ENCODE assay signal across 1 cellular context in genomic region chr10:67476201-67476600, GRCh38.
TF ChIP-seq lines count a peak whose summit lies in the region.

No MANE protein-coding gene starts in this region.

TF ChIP-seq in GM23338, 12 proteins besides CTCF, POLR2A, EP300 and RAD21 (continued from another document):
- TF ChIP-seq, protein P1, sequence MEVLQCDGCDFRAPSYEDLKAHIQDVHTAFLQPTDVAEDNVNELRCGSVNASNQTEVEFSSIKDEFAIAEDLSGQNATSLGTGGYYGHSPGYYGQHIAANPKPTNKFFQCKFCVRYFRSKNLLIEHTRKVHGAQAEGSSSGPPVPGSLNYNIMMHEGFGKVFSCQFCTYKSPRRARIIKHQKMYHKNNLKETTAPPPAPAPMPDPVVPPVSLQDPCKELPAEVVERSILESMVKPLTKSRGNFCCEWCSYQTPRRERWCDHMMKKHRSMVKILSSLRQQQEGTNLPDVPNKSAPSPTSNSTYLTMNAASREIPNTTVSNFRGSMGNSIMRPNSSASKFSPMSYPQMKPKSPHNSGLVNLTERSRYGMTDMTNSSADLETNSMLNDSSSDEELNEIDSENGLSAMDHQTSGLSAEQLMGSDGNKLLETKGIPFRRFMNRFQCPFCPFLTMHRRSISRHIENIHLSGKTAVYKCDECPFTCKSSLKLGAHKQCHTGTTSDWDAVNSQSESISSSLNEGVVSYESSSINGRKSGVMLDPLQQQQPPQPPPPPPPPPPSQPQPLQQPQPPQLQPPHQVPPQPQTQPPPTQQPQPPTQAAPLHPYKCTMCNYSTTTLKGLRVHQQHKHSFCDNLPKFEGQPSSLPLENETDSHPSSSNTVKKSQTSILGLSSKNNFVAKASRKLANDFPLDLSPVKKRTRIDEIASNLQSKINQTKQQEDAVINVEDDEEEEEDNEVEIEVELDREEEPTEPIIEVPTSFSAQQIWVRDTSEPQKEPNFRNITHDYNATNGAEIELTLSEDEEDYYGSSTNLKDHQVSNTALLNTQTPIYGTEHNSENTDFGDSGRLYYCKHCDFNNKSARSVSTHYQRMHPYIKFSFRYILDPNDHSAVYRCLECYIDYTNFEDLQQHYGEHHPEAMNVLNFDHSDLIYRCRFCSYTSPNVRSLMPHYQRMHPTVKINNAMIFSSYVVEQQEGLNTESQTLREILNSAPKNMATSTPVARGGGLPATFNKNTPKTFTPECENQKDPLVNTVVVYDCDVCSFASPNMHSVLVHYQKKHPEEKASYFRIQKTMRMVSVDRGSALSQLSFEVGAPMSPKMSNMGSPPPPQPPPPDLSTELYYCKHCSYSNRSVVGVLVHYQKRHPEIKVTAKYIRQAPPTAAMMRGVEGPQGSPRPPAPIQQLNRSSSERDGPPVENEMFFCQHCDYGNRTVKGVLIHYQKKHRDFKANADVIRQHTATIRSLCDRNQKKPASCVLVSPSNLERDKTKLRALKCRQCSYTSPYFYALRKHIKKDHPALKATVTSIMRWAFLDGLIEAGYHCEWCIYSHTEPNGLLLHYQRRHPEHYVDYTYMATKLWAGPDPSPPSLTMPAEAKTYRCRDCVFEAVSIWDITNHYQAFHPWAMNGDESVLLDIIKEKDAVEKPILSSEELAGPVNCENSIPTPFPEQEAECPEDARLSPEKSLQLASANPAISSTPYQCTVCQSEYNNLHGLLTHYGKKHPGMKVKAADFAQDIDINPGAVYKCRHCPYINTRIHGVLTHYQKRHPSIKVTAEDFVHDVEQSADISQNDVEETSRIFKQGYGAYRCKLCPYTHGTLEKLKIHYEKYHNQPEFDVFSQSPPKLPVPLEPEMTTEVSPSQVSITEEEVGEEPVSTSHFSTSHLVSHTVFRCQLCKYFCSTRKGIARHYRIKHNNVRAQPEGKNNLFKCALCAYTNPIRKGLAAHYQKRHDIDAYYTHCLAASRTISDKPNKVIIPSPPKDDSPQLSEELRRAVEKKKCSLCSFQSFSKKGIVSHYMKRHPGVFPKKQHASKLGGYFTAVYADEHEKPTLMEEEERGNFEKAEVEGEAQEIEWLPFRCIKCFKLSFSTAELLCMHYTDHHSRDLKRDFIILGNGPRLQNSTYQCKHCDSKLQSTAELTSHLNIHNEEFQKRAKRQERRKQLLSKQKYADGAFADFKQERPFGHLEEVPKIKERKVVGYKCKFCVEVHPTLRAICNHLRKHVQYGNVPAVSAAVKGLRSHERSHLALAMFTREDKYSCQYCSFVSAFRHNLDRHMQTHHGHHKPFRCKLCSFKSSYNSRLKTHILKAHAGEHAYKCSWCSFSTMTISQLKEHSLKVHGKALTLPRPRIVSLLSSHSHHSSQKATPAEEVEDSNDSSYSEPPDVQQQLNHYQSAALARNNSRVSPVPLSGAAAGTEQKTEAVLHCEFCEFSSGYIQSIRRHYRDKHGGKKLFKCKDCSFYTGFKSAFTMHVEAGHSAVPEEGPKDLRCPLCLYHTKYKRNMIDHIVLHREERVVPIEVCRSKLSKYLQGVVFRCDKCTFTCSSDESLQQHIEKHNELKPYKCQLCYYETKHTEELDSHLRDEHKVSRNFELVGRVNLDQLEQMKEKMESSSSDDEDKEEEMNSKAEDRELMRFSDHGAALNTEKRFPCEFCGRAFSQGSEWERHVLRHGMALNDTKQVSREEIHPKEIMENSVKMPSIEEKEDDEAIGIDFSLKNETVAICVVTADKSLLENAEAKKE (CRISPR knock-in tag; IDR thresholded peaks at IDR 0.05) = no peak
- no peak for TF ChIP-seq EZH2phosphoT487 (IDR thresholded peaks at IDR 0.05; ENCODE audit: unreplicated experiment)
- no peak for TF ChIP-seq ZNF331 (CRISPR knock-in tag; IDR thresholded peaks at IDR 0.05; ENCODE audit: low read depth)
- TF ChIP-seq JUNB (IDR thresholded peaks at IDR 0.05; ENCODE audit: unreplicated experiment) = no peak
- no peak for TF ChIP-seq ETS1 (IDR thresholded peaks at IDR 0.05)
- TF ChIP-seq EZH2 (IDR thresholded peaks at IDR 0.05; ENCODE audit: low read depth, unreplicated experiment) = no peak
- TF ChIP-seq STAT1 (IDR thresholded peaks at IDR 0.05; ENCODE audit: unreplicated experiment) = no peak
- TF ChIP-seq ZNF114 (CRISPR knock-in tag; IDR thresholded peaks at IDR 0.05) = no peak
- no peak for TF ChIP-seq CREB1 (CRISPR knock-in tag; IDR thresholded peaks at IDR 0.05; ENCODE audit: low read depth)
- no peak for TF ChIP-seq POLR2AphosphoS5 (IDR thresholded peaks at IDR 0.05; ENCODE audit: low read depth)
- TF ChIP-seq, protein P2, sequence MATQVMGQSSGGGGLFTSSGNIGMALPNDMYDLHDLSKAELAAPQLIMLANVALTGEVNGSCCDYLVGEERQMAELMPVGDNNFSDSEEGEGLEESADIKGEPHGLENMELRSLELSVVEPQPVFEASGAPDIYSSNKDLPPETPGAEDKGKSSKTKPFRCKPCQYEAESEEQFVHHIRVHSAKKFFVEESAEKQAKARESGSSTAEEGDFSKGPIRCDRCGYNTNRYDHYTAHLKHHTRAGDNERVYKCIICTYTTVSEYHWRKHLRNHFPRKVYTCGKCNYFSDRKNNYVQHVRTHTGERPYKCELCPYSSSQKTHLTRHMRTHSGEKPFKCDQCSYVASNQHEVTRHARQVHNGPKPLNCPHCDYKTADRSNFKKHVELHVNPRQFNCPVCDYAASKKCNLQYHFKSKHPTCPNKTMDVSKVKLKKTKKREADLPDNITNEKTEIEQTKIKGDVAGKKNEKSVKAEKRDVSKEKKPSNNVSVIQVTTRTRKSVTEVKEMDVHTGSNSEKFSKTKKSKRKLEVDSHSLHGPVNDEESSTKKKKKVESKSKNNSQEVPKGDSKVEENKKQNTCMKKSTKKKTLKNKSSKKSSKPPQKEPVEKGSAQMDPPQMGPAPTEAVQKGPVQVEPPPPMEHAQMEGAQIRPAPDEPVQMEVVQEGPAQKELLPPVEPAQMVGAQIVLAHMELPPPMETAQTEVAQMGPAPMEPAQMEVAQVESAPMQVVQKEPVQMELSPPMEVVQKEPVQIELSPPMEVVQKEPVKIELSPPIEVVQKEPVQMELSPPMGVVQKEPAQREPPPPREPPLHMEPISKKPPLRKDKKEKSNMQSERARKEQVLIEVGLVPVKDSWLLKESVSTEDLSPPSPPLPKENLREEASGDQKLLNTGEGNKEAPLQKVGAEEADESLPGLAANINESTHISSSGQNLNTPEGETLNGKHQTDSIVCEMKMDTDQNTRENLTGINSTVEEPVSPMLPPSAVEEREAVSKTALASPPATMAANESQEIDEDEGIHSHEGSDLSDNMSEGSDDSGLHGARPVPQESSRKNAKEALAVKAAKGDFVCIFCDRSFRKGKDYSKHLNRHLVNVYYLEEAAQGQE (IDR thresholded peaks at IDR 0.05; ENCODE audit: unreplicated experiment) = no peak
